18 cellular contexts compared by ENCODE assay signal in genomic region chr3:137282871-137283270, GRCh38.
DNase-seq lines count a peak whose midpoint lies in the region; ATAC-seq and TF ChIP-seq lines count a peak whose summit lies in the region.
"Had no signal": no experiment of that assay in that cellular context is flagged by ENCODE, and none has a peak within 500 bp of the region (broad histone marks: within the 10 kb centered on the region; RNA-seq: fewer than 3 reads in every experiment).

No MANE protein-coding gene starts in this region.

- intact Hi-C loops in Right ventricle myocardium inferior (cut with DNase I): no loop called here
- intact Hi-C loops in left ventricle myocardium inferior (cut with micrococcal nuclease): no loop called here
- intact Hi-C loops in left ventricle myocardium superior (cut with micrococcal nuclease): no loop called here
- intact Hi-C loops in heart left ventricle (cut with DNase I): no loop called here

- H3K36me3 Mint-ChIP-seq in neural progenitor cell: no peaks in the 10 kb centered on the region
- H3K36me3 Mint-ChIP-seq: CD8-positive, alpha-beta T cell had no signal

- H3K27ac ChIP-seq in left ventricle myocardium inferior (replicated peaks): no peak overlapping the region
- no peak overlapping the region for H3K27ac ChIP-seq in heart left ventricle
- H3K27ac ChIP-seq in neural progenitor cell: no peak overlapping the region
- H3K27ac ChIP-seq: 22Rv1; A549; BLaER1 treated with 17β-estradiol and CSF1 and Interleukin-3, amounts not matched to agents 10 nM and 100 nM; C4-2B had no signal

- H3K9me3 ChIP-seq in left ventricle myocardium inferior (replicated peaks): peaks cover 11% of the 10 kb centered on the region
- H3K9me3 ChIP-seq in heart left ventricle: peaks cover 0 to 8% (median 0%) of the 10 kb centered on the region in 12 donors
- H3K9me3 ChIP-seq in neural progenitor cell (ENCODE audit: low read depth): no peaks in the 10 kb centered on the region
- H3K9me3 ChIP-seq: A549; BLaER1 treated with 17β-estradiol and CSF1 and Interleukin-3, amounts not matched to agents 10 nM and 100 nM; Caco-2 had no signal

- peak overlapping the region; percentile 78 for H2AFZ ChIP-seq in neural progenitor cell (replicated peaks)

- no peak for TF ChIP-seq CTCF in left ventricle myocardium inferior (IDR thresholded peaks at IDR 0.05; ENCODE audit: borderline replicate concordance)
- TF ChIP-seq CTCF in heart left ventricle (IDR thresholded peaks at IDR 0.05): no peak
- TF ChIP-seq CTCF in neural progenitor cell (IDR thresholded peaks at IDR 0.05): no peak

- H3K4me1 ChIP-seq in left ventricle myocardium inferior: no peaks in the 10 kb centered on the region
- no peaks in the 10 kb centered on the region for H3K4me1 ChIP-seq in heart left ventricle
- H3K4me1 ChIP-seq in neural progenitor cell: peaks cover 8% of the 10 kb centered on the region
- H3K4me1 ChIP-seq: A549; BLaER1 treated with 17β-estradiol and CSF1 and Interleukin-3, amounts not matched to agents 10 nM and 100 nM; Caco-2 had no signal

- DNase-seq in Right ventricle myocardium inferior (ENCODE audit: missing footprints) (no peak), left ventricle myocardium inferior (no peak), left ventricle myocardium superior (no peak), heart left ventricle (no peak), neural progenitor cell (ENCODE audit: low spot score) (no peak)
- no peak for DNase-seq in activated CD4-positive, CD25-positive, alpha-beta regulatory T cell (lab: John Stamatoyannopoulos, UW)
- DNase-seq: AML-193; Caco-2; Calu3; CD4-positive, alpha-beta T cell; CD8-positive, alpha-beta T cell; DMS79 treated with DMSO at 0.1 percent for 48 hours; GF-D8 had no signal

- TF ChIP-seq POLR2A in heart left ventricle (IDR thresholded peaks at IDR 0.05): no peak

- H3K27ac Mint-ChIP-seq in neural progenitor cell: no peak overlapping the region
- H3K27ac Mint-ChIP-seq: B cell; CD4-positive, alpha-beta T cell; CD8-positive, alpha-beta T cell had no signal

- no peaks in the 10 kb centered on the region for H3K79me2 ChIP-seq in neural progenitor cell (ENCODE audit: low read depth)

- H4K20me1 ChIP-seq in neural progenitor cell (ENCODE audit: low read depth): no peaks in the 10 kb centered on the region
- H4K20me1 ChIP-seq: BLaER1 treated with 17β-estradiol and CSF1 and Interleukin-3, amounts not matched to agents 10 nM and 100 nM had no signal

- H3K4me3 ChIP-seq in left ventricle myocardium inferior (no peak overlapping the region), heart left ventricle (no peak overlapping the region), neural progenitor cell (no peak overlapping the region)
- H3K4me3 ChIP-seq: A549; BLaER1 treated with 17β-estradiol and CSF1 and Interleukin-3, amounts not matched to agents 10 nM and 100 nM had no signal

- no peaks in the 10 kb centered on the region for H3F3A ChIP-seq in neural progenitor cell (ENCODE audit: low read depth)

- H3K36me3 ChIP-seq in left ventricle myocardium inferior (no peaks in the 10 kb centered on the region), heart left ventricle (no peaks in the 10 kb centered on the region), neural progenitor cell (no peaks in the 10 kb centered on the region)
- H3K36me3 ChIP-seq: BLaER1 treated with 17β-estradiol and CSF1 and Interleukin-3, amounts not matched to agents 10 nM and 100 nM had no signal

- no peaks in the 10 kb centered on the region for H3K9me3 Mint-ChIP-seq in neural progenitor cell
- H3K9me3 Mint-ChIP-seq: CD8-positive, alpha-beta T cell had no signal

- ATAC-seq in Right ventricle myocardium inferior: peak; percentile 84
- ATAC-seq in left ventricle myocardium superior: peak; percentile 12
- ATAC-seq in heart left ventricle: no peak
- ATAC-seq: A549; CD8-positive, alpha-beta T cell had no signal

- H3K4me3 Mint-ChIP-seq in neural progenitor cell: no peak overlapping the region
- H3K4me3 Mint-ChIP-seq: B cell; CD4-positive, alpha-beta T cell; CD8-positive, alpha-beta T cell had no signal

- peaks cover 7% of the 10 kb centered on the region for H3K4me1 Mint-ChIP-seq in neural progenitor cell
- H3K4me1 Mint-ChIP-seq: B cell had no signal

- H3K9ac ChIP-seq in neural progenitor cell: no peak overlapping the region
- H3K9ac ChIP-seq: BLaER1 treated with 17β-estradiol and CSF1 and Interleukin-3, amounts not matched to agents 10 nM and 100 nM had no signal

- H3K27me3 ChIP-seq in left ventricle myocardium inferior (ENCODE audit: low read depth) (no peaks in the 10 kb centered on the region), heart left ventricle (peaks cover 0 to 4% (median 0%) of the 10 kb centered on the region in 9 donors), neural progenitor cell (no peaks in the 10 kb centered on the region)
- H3K27me3 ChIP-seq: BLaER1 treated with 17β-estradiol and CSF1 and Interleukin-3, amounts not matched to agents 10 nM and 100 nM had no signal

- H3K4me2 ChIP-seq in neural progenitor cell: no peak overlapping the region
- H3K4me2 ChIP-seq: A549; BLaER1 treated with 17β-estradiol and CSF1 and Interleukin-3, amounts not matched to agents 10 nM and 100 nM had no signal

- H3K27me3 Mint-ChIP-seq in neural progenitor cell (ENCODE audit: insufficient read depth, low read depth): peaks cover 2% of the 10 kb centered on the region

Comparison
In these comparisons a context has a peak if more than half of its experiments do, and no peak if none do; other contexts are left out.
1. ATAC-seq: peak in Right ventricle myocardium inferior (single experiment) and left ventricle myocardium superior (single experiment); none in heart left ventricle (0 of 4).